In the genomic region with DNA sequence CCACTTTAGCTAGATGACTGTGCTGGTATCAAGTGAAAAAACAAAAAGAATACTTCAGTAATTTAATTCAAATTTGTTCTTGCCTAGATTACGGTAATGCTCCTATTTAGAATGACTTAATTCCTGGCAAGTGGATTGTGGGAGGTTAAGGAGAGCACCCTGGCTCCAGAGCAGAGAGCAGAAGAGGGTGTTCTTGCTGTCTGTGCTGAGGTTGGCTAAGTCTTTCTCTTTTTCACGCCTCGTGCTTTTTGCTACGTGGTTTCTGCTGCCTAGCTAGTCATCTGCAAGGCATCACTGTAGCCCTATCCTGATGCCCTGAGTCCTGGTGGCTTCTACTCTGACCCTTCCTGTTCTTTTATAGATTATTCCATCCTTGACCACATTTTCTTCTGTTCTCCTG, we compare ENCODE assay signal across 22 cellular contexts.
A peak's percentile ranks its signal among the peaks of the same experiment; 100 is the strongest.
DNase-seq lines count a peak whose midpoint lies in the region; ATAC-seq and TF ChIP-seq lines count a peak whose summit lies in the region.
"Had no signal": no experiment of that assay in that cellular context is flagged by ENCODE, and none has a peak within 500 bp of the region (broad histone marks: within the 10 kb centered on the region; RNA-seq: fewer than 3 reads in every experiment).

No MANE protein-coding gene starts in this region.

- intact Hi-C loops in ascending aorta (cut with DNase I) = no loop called here

- DNase-seq in glomerular visceral epithelial cell (ENCODE audit: extremely low spot score) (peak; percentile 4), kidney tubule cell (ENCODE audit: low spot score) (peak; percentile 30), putamen (ENCODE audit: low spot score) (peak; percentile 67), NCI-H82 (lab: John Stamatoyannopoulos, UW) (no peak), ascending aorta (ENCODE audit: low spot score in 2 of 2) (no peak), mucosa of gallbladder (ENCODE audit: low spot score) (no peak)
- DNase-seq: 8988T; ACHN; BE2C; C1 segment of cervical spinal cord; CD4-positive, alpha-beta memory T cell; CD4-positive, CD25-positive, alpha-beta regulatory T cell; CD8-positive, alpha-beta memory T cell; COR-L47; DMS 273 treated with DMSO at 0.1 percent for 48 hours; DMS153; DMS53; DMS79; DND-41; GF-D8 had no signal

- ATAC-seq in HG03469 (IDR thresholded peaks at IDR 0.05; ENCODE audit: unreplicated experiment) = no peak

- H3K36me3 ChIP-seq in ascending aorta = peaks cover 6 to 25% of the 10 kb centered on the region in 2 donors
- H3K36me3 ChIP-seq: BE2C, BLaER1 had no signal

- H3K27ac ChIP-seq in ascending aorta = no peak overlapping the region
- H3K27ac ChIP-seq: BLaER1 had no signal

- H3K9me3 ChIP-seq in ascending aorta = no peaks in the 10 kb centered on the region
- H3K9me3 ChIP-seq: BE2C, BLaER1 had no signal

- H3K4me3 ChIP-seq in ascending aorta = no peak overlapping the region
- H3K4me3 ChIP-seq: BLaER1 had no signal

- TF ChIP-seq CTCF in ascending aorta (IDR thresholded peaks at IDR 0.05) = no peak

- H3K4me1 ChIP-seq in ascending aorta = no peaks in the 10 kb centered on the region
- H3K4me1 ChIP-seq: BE2C had no signal

- no peaks in the 10 kb centered on the region for H3K27me3 ChIP-seq in ascending aorta
- H3K27me3 ChIP-seq: BE2C, BLaER1 had no signal

Comparison
In these comparisons a context has a peak if more than half of its experiments do, and no peak if none do; other contexts are left out.
1. DNase-seq: peak in glomerular visceral epithelial cell (single experiment), kidney tubule cell (single experiment) and putamen (single experiment); none in NCI-H82 (single experiment), ascending aorta (0 of 2) and mucosa of gallbladder (single experiment).